Comparison of ENCODE assay signal across 21 cellular contexts in the genomic region with DNA sequence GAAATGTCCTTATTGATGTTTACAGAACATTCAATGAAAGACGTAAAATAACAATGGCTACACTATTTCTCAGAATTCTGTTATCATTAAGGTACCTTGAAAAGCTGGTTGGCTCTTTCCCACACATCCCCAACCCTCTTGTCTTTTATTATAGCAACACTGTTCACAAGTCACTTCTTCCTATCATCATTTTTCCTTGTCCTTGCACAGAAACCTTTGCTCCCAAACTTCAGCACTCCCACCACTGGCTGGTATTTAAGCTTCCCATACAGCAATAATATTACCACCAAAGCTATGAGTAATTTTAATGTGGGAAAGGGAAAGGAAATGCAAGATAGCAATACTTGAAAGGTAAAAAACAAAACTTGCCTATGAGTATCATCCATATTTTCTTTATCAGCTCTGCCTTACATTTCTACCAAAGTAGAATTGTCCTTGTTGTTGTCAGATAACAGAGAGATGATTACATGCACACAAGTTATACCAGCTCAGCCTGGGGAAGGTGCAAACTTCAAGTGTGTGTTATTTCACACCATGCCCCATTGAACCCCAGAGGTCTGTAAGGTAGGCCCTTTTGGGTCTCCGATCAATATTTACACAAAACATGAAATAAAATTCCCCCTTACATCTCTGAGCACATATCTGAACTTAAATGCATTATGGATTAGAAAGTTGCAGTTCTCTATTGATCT. TPM values are rescaled to one million over a fixed set of nuclear protein-coding genes. Genes with fewer than 3 reads are reported as not detected.
DNase-seq lines count a peak whose midpoint lies in the region; ATAC-seq, FAIRE-seq and TF ChIP-seq lines count a peak whose summit lies in the region.
"Had no signal": no experiment of that assay in that cellular context is flagged by ENCODE, and none has a peak within 500 bp of the region (broad histone marks: within the 10 kb centered on the region; RNA-seq: fewer than 3 reads in every experiment).

No MANE protein-coding gene starts in this region.

- no peaks in the 10 kb centered on the region for H3K9me3 Mint-ChIP-seq in activated T-helper 2 cell treated with anti-CD3 and anti-CD28 coated beads, Interferon-gamma antibody, Interleukin-2, Interleukin-4, amounts not matched to agents 10 μg/mL and 5 μg/mL and 100 μg/mL, durations not matched to agents 14 hours and 24 hours and 36 hours
- H3K9me3 Mint-ChIP-seq: activated CD8-positive, alpha-beta T cell treated with anti-CD3 and anti-CD28 coated beads for 36 hours; activated T-helper 1 cell treated with anti-CD3 and anti-CD28 coated beads, Interleukin-12 subunit alpha, Interleukin-12 subunit beta, Interleukin-2, Interleukin-4 antibody, amounts not matched to agents 30 ng/mL and 10 ng/mL and 1 ng/mL, durations not matched to agents 14 hours and 24 hours and 36 hours; IgD-negative memory B cell had no signal

- H3K4me2 ChIP-seq in SK-N-SH (peak overlapping the region; percentile 49; the same call in 1 of the 2 replicates), keratinocyte (ENCODE audit: control insufficient read depth, extremely low read depth, insufficient read depth, low read depth, low read length) (no peak overlapping the region)

- H3K9me2 ChIP-seq in SK-N-SH = no peaks in the 10 kb centered on the region

- intact Hi-C loops in activated T-helper 2 cell treated with anti-CD3 and anti-CD28 coated beads, Interferon-gamma antibody, Interleukin-2, Interleukin-4, amounts not matched to agents 10 μg/mL and 5 μg/mL and 100 μg/mL, durations not matched to agents 14 hours and 24 hours and 36 hours (cut with micrococcal nuclease) = loop anchor here (10.0 kb wide), 1 partner anchor 837 kb away; no protein-coding TSS in a partner anchor

- DNase-seq in SK-N-SH = no peak
- no peak for DNase-seq in activated T-helper 2 cell treated with anti-CD3 and anti-CD28 coated beads, Interferon-gamma antibody, Interleukin-2, Interleukin-4, amounts not matched to agents 10 μg/mL and 5 μg/mL and 100 μg/mL, durations not matched to agents 14 hours and 24 hours and 36 hours (ENCODE audit: low spot score)
- no peak for DNase-seq in keratinocyte (ENCODE audit: low read depth, low spot score)
- no peak for DNase-seq in upper lobe of left lung
- no peak for DNase-seq in NCI-H2196 treated with DMSO at 0.1 percent for 48 hours (lab: John Stamatoyannopoulos, UW; ENCODE audit: unreplicated experiment)
- no peak for DNase-seq in NCI-H345 treated with DMSO at 0.1 percent for 48 hours (lab: John Stamatoyannopoulos, UW; ENCODE audit: unreplicated experiment)
- no peak for DNase-seq in T-helper 17 cell
- DNase-seq: 8988T; activated CD8-positive, alpha-beta T cell treated with anti-CD3 and anti-CD28 coated beads for 36 hours; adrenal gland; DMS79 treated with DMSO at 0.1 percent for 48 hours; NCI-H1048; NCI-H2081 treated with DMSO at 0.1 percent for 48 hours; NCI-H526; stimulated activated CD4-positive, alpha-beta T cell treated with anti-CD3 and anti-CD28 coated beads, Interleukin-2, amount 100 ng/mL, for 48 hours had no signal

- H3K9me3 ChIP-seq in SK-N-SH (no peaks in the 10 kb centered on the region), keratinocyte (ENCODE audit: control insufficient read depth, low read depth, low read length) (no peaks in the 10 kb centered on the region), upper lobe of left lung (no peaks in the 10 kb centered on the region), T-helper 17 cell (ENCODE audit: control insufficient read depth, low read length, poor library complexity, severe bottlenecking) (no peaks in the 10 kb centered on the region)
- H3K9me3 ChIP-seq: adrenal gland, thoracic aorta had no signal

- peaks cover 59% of the 10 kb centered on the region for H3K4me1 Mint-ChIP-seq in activated T-helper 2 cell treated with anti-CD3 and anti-CD28 coated beads, Interferon-gamma antibody, Interleukin-2, Interleukin-4, amounts not matched to agents 10 μg/mL and 5 μg/mL and 100 μg/mL, durations not matched to agents 14 hours and 24 hours and 36 hours (ENCODE audit: low read depth)
- peaks cover 14% of the 10 kb centered on the region for H3K4me1 Mint-ChIP-seq in T-helper 17 cell

- TF ChIP-seq EP300 in SK-N-SH (IDR thresholded peaks at IDR 0.05; ENCODE audit: borderline replicate concordance in 1 of 2, low read depth in 1 of 2, low read length in 1 of 2) = no peak
- no peak for TF ChIP-seq EP300 in upper lobe of left lung (IDR thresholded peaks at IDR 0.05)

- H3K79me2 ChIP-seq in SK-N-SH (ENCODE audit: insufficient read depth) (peaks cover 88% of the 10 kb centered on the region), keratinocyte (ENCODE audit: control insufficient read depth, insufficient read depth, low read length) (peaks cover 83% of the 10 kb centered on the region)

- H3K27me3 ChIP-seq in SK-N-SH (ENCODE audit: insufficient read depth) (no peaks in the 10 kb centered on the region), keratinocyte (ENCODE audit: control insufficient read depth, extremely low read depth, insufficient read depth, low read length) (no peaks in the 10 kb centered on the region), upper lobe of left lung (no peaks in the 10 kb centered on the region)
- H3K27me3 ChIP-seq: adrenal gland had no signal

- dilution Hi-C loops in keratinocyte (cut with MboI; ENCODE audit: extremely low pct_ligation_motif_present, low sequenced_read_pairs) = no loop called here

- H3K36me3 Mint-ChIP-seq in activated T-helper 2 cell treated with anti-CD3 and anti-CD28 coated beads, Interferon-gamma antibody, Interleukin-2, Interleukin-4, amounts not matched to agents 10 μg/mL and 5 μg/mL and 100 μg/mL, durations not matched to agents 14 hours and 24 hours and 36 hours (ENCODE audit: low read depth) = peaks cover 4% of the 10 kb centered on the region
- H3K36me3 Mint-ChIP-seq in T-helper 17 cell (ENCODE audit: low read depth) = no peaks in the 10 kb centered on the region

- H3K9ac ChIP-seq in SK-N-SH = peak overlapping the region; percentile 17; the same call in 1 of the 2 replicates
- no peak overlapping the region for H3K9ac ChIP-seq in keratinocyte (ENCODE audit: control insufficient read depth, extremely low read depth, insufficient read depth, low read length)

- H3K27me3 Mint-ChIP-seq in activated T-helper 2 cell treated with anti-CD3 and anti-CD28 coated beads, Interferon-gamma antibody, Interleukin-2, Interleukin-4, amounts not matched to agents 10 μg/mL and 5 μg/mL and 100 μg/mL, durations not matched to agents 14 hours and 24 hours and 36 hours (ENCODE audit: low read depth) = no peaks in the 10 kb centered on the region
- no peaks in the 10 kb centered on the region for H3K27me3 Mint-ChIP-seq in T-helper 17 cell
- H3K27me3 Mint-ChIP-seq: activated CD8-positive, alpha-beta T cell treated with anti-CD3 and anti-CD28 coated beads for 36 hours; IgD-negative memory B cell had no signal

- no peak overlapping the region for H2AFZ ChIP-seq in SK-N-SH (ENCODE audit: low read depth)
- H2AFZ ChIP-seq in keratinocyte (ENCODE audit: control insufficient read depth, low read length) = no peak overlapping the region

- CTCF ChIA-PET in SK-N-SH (lab: Yijun Ruan, JAX) = interaction anchor here (1.1 kb wide), 1 partner anchor 80 kb away, joined by 4 read pairs; no protein-coding TSS in a partner anchor

- H3K36me3 ChIP-seq in SK-N-SH (replicated peaks in 1 of 2; ENCODE audit: control insufficient read depth in 1 of 2, insufficient read depth in 2 of 2, low read length in 1 of 2) (peaks cover 0 to 17% of the 10 kb centered on the region in 2 experiments), keratinocyte (ENCODE audit: control insufficient read depth in 2 of 2, extremely low read depth in 1 of 2, insufficient read depth in 2 of 2, low read length in 2 of 2) (peaks cover 2 to 3% of the 10 kb centered on the region in 2 experiments), upper lobe of left lung (no peaks in the 10 kb centered on the region)
- H3K36me3 ChIP-seq: adrenal gland, thoracic aorta had no signal

- no peak for TF ChIP-seq POLR2A in upper lobe of left lung (IDR thresholded peaks at IDR 0.05)

- ATAC-seq in SK-N-SH treated with all-trans-retinoic acid at 6 μM for 48 hours (no peak), upper lobe of left lung (ENCODE audit: low FRiP score in 2 of 2) (no peak), T-helper 17 cell (no peak)
- ATAC-seq: activated CD8-positive, alpha-beta T cell treated with anti-CD3 and anti-CD28 coated beads for 36 hours; sciatic nerve had no signal

- TF ChIP-seq CTCF in SK-N-SH (IDR thresholded peaks at IDR 0.05) = no peak
- no peak for TF ChIP-seq CTCF in keratinocyte (optimal IDR thresholded peaks at IDR 0.05 in 1 of 3, IDR thresholded peaks at IDR 0.05 in 1 of 3, conservative IDR thresholded peaks at IDR 0.05 in 1 of 3; ENCODE audit: extremely low read depth in 1 of 3, insufficient read depth in 2 of 3, low read length in 3 of 3)
- TF ChIP-seq CTCF in upper lobe of left lung (IDR thresholded peaks at IDR 0.05) = no peak

- WGBS in SK-N-SH (ENCODE audit: low lambda C conversion rate) = 95% methylated on average over 2 of the region's 2 CpGs
- 70 to 72% methylated on average over 2 of the region's 2 CpGs for WGBS in upper lobe of left lung, 2 donors

- POLR2A ChIA-PET in SK-N-SH (lab: Yijun Ruan, JAX) = no interaction called here

- no peak for FAIRE-seq in keratinocyte (lab: Jason Lieb, UNC)

- H3K4me1 ChIP-seq in SK-N-SH (ENCODE audit: control insufficient read depth in 1 of 2, insufficient read depth in 2 of 2, low read depth in 1 of 2, low read length in 1 of 2) = peaks cover 0 to 72% of the 10 kb centered on the region in 2 experiments
- peaks cover 60% of the 10 kb centered on the region for H3K4me1 ChIP-seq in keratinocyte (ENCODE audit: control insufficient read depth, extremely low read depth, insufficient read depth, low read length)
- peaks cover 24 to 63% (median 39%) of the 10 kb centered on the region in 4 donors for H3K4me1 ChIP-seq in upper lobe of left lung

- H4K20me1 ChIP-seq in SK-N-SH (ENCODE audit: insufficient read depth) = no peaks in the 10 kb centered on the region
- no peaks in the 10 kb centered on the region for H4K20me1 ChIP-seq in keratinocyte (ENCODE audit: control insufficient read depth, extremely low read depth, insufficient read depth, low read length)

- TF ChIP-seq RAD21 in SK-N-SH (IDR thresholded peaks at IDR 0.05; ENCODE audit: low read length) = no peak

- H3K4me3 ChIP-seq in SK-N-SH (ENCODE audit: low read depth in 2 of 2, low read length in 1 of 2) = no peak overlapping the region
- no peak overlapping the region for H3K4me3 ChIP-seq in keratinocyte (ENCODE audit: control insufficient read depth in 2 of 3, extremely low read depth in 1 of 3, insufficient read depth in 2 of 3, low read depth in 1 of 3, low read length in 3 of 3)
- no peak overlapping the region for H3K4me3 ChIP-seq in upper lobe of left lung
- H3K4me3 ChIP-seq: adrenal gland, thoracic aorta had no signal

- peak overlapping the region; percentile 39 to 99 for H3K27ac ChIP-seq in SK-N-SH (ENCODE audit: low read depth in 2 of 2, low read length in 1 of 2)
- peak overlapping the region; percentile 70 for H3K27ac ChIP-seq in keratinocyte (ENCODE audit: control insufficient read depth, insufficient read depth, low read length)
- peak overlapping the region in 3 of 4 donors; percentile 17 to 86 (median 54) for H3K27ac ChIP-seq in upper lobe of left lung

- peaks cover 56% of the 10 kb centered on the region for H3F3A ChIP-seq in SK-N-SH (replicated peaks; ENCODE audit: insufficient read depth)

- H3K4me3 Mint-ChIP-seq in activated T-helper 2 cell treated with anti-CD3 and anti-CD28 coated beads, Interferon-gamma antibody, Interleukin-2, Interleukin-4, amounts not matched to agents 10 μg/mL and 5 μg/mL and 100 μg/mL, durations not matched to agents 14 hours and 24 hours and 36 hours (ENCODE audit: low read depth) = no peak overlapping the region
- no peak overlapping the region for H3K4me3 Mint-ChIP-seq in T-helper 17 cell
- H3K4me3 Mint-ChIP-seq: activated CD8-positive, alpha-beta T cell treated with anti-CD3 and anti-CD28 coated beads for 36 hours; activated T-helper 1 cell treated with anti-CD3 and anti-CD28 coated beads, Interleukin-12 subunit alpha, Interleukin-12 subunit beta, Interleukin-2, Interleukin-4 antibody, amounts not matched to agents 30 ng/mL and 10 ng/mL and 1 ng/mL, durations not matched to agents 14 hours and 24 hours and 36 hours; CD14-positive monocyte; IgD-negative memory B cell had no signal

- no peaks in the 10 kb centered on the region for H3K9me1 ChIP-seq in keratinocyte (ENCODE audit: control insufficient read depth, extremely low read depth, insufficient read depth, low read length)

- peak overlapping the region; percentile 19 for H3K27ac Mint-ChIP-seq in activated T-helper 2 cell treated with anti-CD3 and anti-CD28 coated beads, Interferon-gamma antibody, Interleukin-2, Interleukin-4, amounts not matched to agents 10 μg/mL and 5 μg/mL and 100 μg/mL, durations not matched to agents 14 hours and 24 hours and 36 hours
- no peak overlapping the region for H3K27ac Mint-ChIP-seq in T-helper 17 cell
- H3K27ac Mint-ChIP-seq: activated CD8-positive, alpha-beta T cell treated with anti-CD3 and anti-CD28 coated beads for 36 hours; activated T-helper 1 cell treated with anti-CD3 and anti-CD28 coated beads, Interleukin-12 subunit alpha, Interleukin-12 subunit beta, Interleukin-2, Interleukin-4 antibody, amounts not matched to agents 30 ng/mL and 10 ng/mL and 1 ng/mL, durations not matched to agents 14 hours and 24 hours and 36 hours; IgD-negative memory B cell had no signal

RNA-seq across cellular contexts. Expression of gene ARHGAP18, which starts 32.2 kb away (rescaled TPM):
- polyA plus RNA-seq in SK-N-SH (2012; rRNA removed) (25.0 and 32.8 TPM in 2 replicates), keratinocyte (7.1 to 22.0 TPM (median 17.7 TPM) in 3 replicates)
- 38.9 and 45.2 TPM in 2 replicates for polyA plus RNA-seq in SK-N-SH (2012; cell fraction: cytosol; rRNA removed)
- polyA plus RNA-seq in SK-N-SH (2012; cell fraction: nucleus; rRNA removed) = 10.2 and 20.0 TPM in 2 replicates
- total RNA-seq in activated T-helper 2 cell treated with anti-CD3 and anti-CD28 coated beads, Interferon-gamma antibody, Interleukin-2, Interleukin-4, amounts not matched to agents 10 μg/mL and 5 μg/mL and 100 μg/mL, durations not matched to agents 14 hours and 24 hours and 36 hours = 5.9 and 6.6 TPM in 2 replicates
- polyA plus RNA-seq in keratinocyte (2011; ENCODE audit: low read depth) = 2.6 TPM
- polyA plus RNA-seq in keratinocyte (2011; cell fraction: cytosol; rRNA removed) = 8.0 and 12.3 TPM in 2 replicates
- polyA plus RNA-seq in keratinocyte (2011; cell fraction: nucleus; rRNA removed) = 6.6 and 7.7 TPM in 2 replicates
- polyA plus RNA-seq in keratinocyte (2012; ENCODE audit: low replicate concordance) = 2.5 and 24.4 TPM in 2 replicates
- polyA minus RNA-seq in keratinocyte = 6.2 to 21.2 TPM (median 11.5 TPM) in 3 replicates
- 11.3 TPM for polyA minus RNA-seq in keratinocyte (2011; cell fraction: cytosol; rRNA and poly(A)+ RNA removed)
- polyA minus RNA-seq in keratinocyte (2011; cell fraction: nucleus; rRNA and poly(A)+ RNA removed) = 10.1 and 18.2 TPM in 2 replicates
- total RNA-seq in upper lobe of left lung (10 to 100 TPM; 30.4 to 56.8 (median 48.9) TPM), T-helper 17 cell (10 to 100 TPM in 1 of 2 donors, 1 to 10 TPM in 1; 3.7 to 26.7 TPM)
